9 cellular contexts compared by ENCODE assay signal in the genomic region with DNA sequence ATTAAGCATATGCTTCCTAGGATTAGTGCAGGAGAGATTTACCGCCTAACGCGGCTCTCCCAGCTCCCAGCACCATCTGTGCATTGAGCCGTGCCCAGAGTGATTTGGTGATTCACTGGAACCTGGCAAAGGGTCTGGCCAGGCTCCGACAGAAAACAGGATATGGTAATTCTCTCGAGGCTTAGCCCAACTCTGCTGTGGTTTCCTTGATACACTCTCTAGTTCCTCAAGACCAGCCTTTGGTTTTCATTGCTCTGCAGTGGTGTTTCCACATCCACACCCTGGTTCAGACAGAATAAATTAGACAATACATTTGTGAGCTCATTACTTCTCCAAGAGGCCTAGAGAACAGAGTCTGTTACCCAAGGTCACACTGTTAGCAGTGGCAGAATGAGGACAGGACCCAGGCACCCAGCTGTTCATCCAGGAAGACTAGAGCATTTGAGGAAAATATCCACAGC. TPM values are rescaled to one million over a fixed set of nuclear protein-coding genes. Genes with fewer than 3 reads are reported as not detected.
A peak's percentile ranks its signal among the peaks of the same experiment; 100 is the strongest.
DNase-seq lines count a peak whose midpoint lies in the region; ATAC-seq lines count a peak whose summit lies in the region.
"Had no signal": no experiment of that assay in that cellular context is flagged by ENCODE, and none has a peak within 500 bp of the region (broad histone marks: within the 10 kb centered on the region; RNA-seq: fewer than 3 reads in every experiment).

No MANE protein-coding gene starts in this region.

- H3K4me1 ChIP-seq in GM23248 (ENCODE audit: insufficient read depth), result peaks cover 6% of the 10 kb centered on the region

- intact Hi-C loops in left ventricle myocardium superior (cut with micrococcal nuclease), result no loop called here

- WGBS in GM23248 (ENCODE audit: low coverage in 1 of 2, low lambda C conversion rate in 2 of 2, missing lambda C conversion rate in 2 of 2), 2 experiments, result 2 to 5% methylated on average over 6 of the region's 6 CpGs

- peak overlapping the region; percentile 34 for H3K4me2 ChIP-seq in GM23248 (ENCODE audit: unreplicated experiment)

- no peak overlapping the region for H3K27ac ChIP-seq in GM23248
- H3K27ac ChIP-seq: C4-2B had no signal

- ATAC-seq in left ventricle myocardium superior (peak; percentile 68), HG02623 (IDR thresholded peaks at IDR 0.05; ENCODE audit: unreplicated experiment) (no peak)

- H3K4me3 ChIP-seq in GM23248, result no peak overlapping the region

- no peaks in the 10 kb centered on the region for H3K36me3 ChIP-seq in GM23248 (ENCODE audit: low read depth)

- peaks cover 5% of the 10 kb centered on the region; the same call in 1 of the 2 replicates for H3F3A ChIP-seq in GM23248 (ENCODE audit: insufficient read depth)

- H3K79me2 ChIP-seq in GM23248 (ENCODE audit: insufficient read depth), result no peaks in the 10 kb centered on the region

- H3K27me3 ChIP-seq in GM23248 (replicated peaks; ENCODE audit: insufficient read depth), result peaks cover 29% of the 10 kb centered on the region

- H3K9ac ChIP-seq in GM23248, result no peak overlapping the region

- no peaks in the 10 kb centered on the region for H3K9me3 ChIP-seq in GM23248 (ENCODE audit: low read depth)

- in situ Hi-C loops in GM23248 (cut with MboI), result no loop called here

- H3K9me2 ChIP-seq in GM23248 (ENCODE audit: insufficient read depth), result no peaks in the 10 kb centered on the region

- H2AFZ ChIP-seq in GM23248, result peak overlapping the region; percentile 41; the same call in 1 of the 2 replicates

- H4K20me1 ChIP-seq in GM23248 (ENCODE audit: insufficient read depth), result no peaks in the 10 kb centered on the region

- DNase-seq in SHP77 (lab: John Stamatoyannopoulos, UW) (peak; percentile 13 to 39), SHP77 treated with DMSO at 0.1 percent for 48 hours (lab: John Stamatoyannopoulos, UW) (no peak), GM23248 (peak; percentile 82), MV-4-11 (lab: John Stamatoyannopoulos, UW) (peak; percentile 100), left ventricle myocardium superior (no peak), superior temporal gyrus (ENCODE audit: extremely low spot score) (peak; percentile 67)
- peak; percentile 12 for DNase-seq in activated CD8-positive, alpha-beta memory T cell treated with anti-CD3 and anti-CD28 coated beads, Interleukin-2, amount 50 U/mL, for 24 hours (ENCODE audit: extremely low read depth)

RNA-seq across cellular contexts. Expression of gene SMAD2, which starts 23.0 kb away (rescaled TPM):
- 77.7 and 86.6 TPM in 2 replicates for total RNA-seq in GM23248 (2014; rRNA removed; shearing (Covaris generic))
- polyA plus RNA-seq in GM23248 (2016; fragmentation: Nextera tagmentation; extraction: Ambion mirVana), result 52.4 and 54.1 TPM in 2 replicates
- total RNA-seq in left ventricle myocardium superior, result 74.8 TPM

Comparison
In these comparisons a context has a peak if more than half of its experiments do, and no peak if none do; other contexts are left out.
1. DNase-seq: peak in SHP77 (2 of 2), GM23248 (single experiment), MV-4-11 (single experiment), activated CD8-positive, alpha-beta memory T cell treated with anti-CD3 and anti-CD28 coated beads, Interleukin-2, amount 50 U/mL, for 24 hours (single experiment) and superior temporal gyrus (single experiment); none in SHP77 treated with DMSO at 0.1 percent for 48 hours (single experiment) and left ventricle myocardium superior (single experiment).